Comparison of ENCODE assay signal across 9 cellular contexts in genomic region chr9:112844771-112845542, GRCh38. TPM values are rescaled to one million over a fixed set of nuclear protein-coding genes. Genes with fewer than 3 reads are reported as not detected.
A peak's percentile ranks its signal among the peaks of the same experiment; 100 is the strongest.
DNase-seq lines count a peak whose midpoint lies in the region; ATAC-seq, FAIRE-seq and TF ChIP-seq lines count a peak whose summit lies in the region.
"Had no signal": no experiment of that assay in that cellular context is flagged by ENCODE, and none has a peak within 500 bp of the region (broad histone marks: within the 10 kb centered on the region; RNA-seq: fewer than 3 reads in every experiment).

No MANE protein-coding gene starts in this region.

- ATAC-seq in activated T-cell treated with anti-CD3 and anti-CD28 coated beads, Interleukin-2, amount 50 U/mL, for 72 hours (replicated peaks in 1 of 2) = peak; percentile 60 to 71
- ATAC-seq in omental fat pad (ENCODE audit: low FRiP score) (peak; percentile 56), thoracic aorta (ENCODE audit: insufficient number of reproducible peaks, low FRiP score, low read depth) (no peak)

- peak; percentile 44 to 75 (median 62) for DNase-seq in CD8-positive, alpha-beta memory T cell
- DNase-seq in GM20000 (ENCODE audit: low spot score) = peak; percentile 81
- DNase-seq in HTR-8/SVneo (ENCODE audit: insufficient read length, low spot score) = peak; percentile 75
- peak; percentile 75 to 93 (median 82) for DNase-seq in Peyer's patch
- peak; percentile 75 to 86 for DNase-seq in activated T-cell treated with anti-CD3 and anti-CD28 coated beads, Interleukin-2, amount 50 U/mL, for 72 hours
- peak; percentile 75 for DNase-seq in fibroblast of the aortic adventitia (ENCODE audit: low read depth)
- peak; percentile 74 for DNase-seq in omental fat pad (ENCODE audit: low spot score)
- DNase-seq in thoracic aorta (ENCODE audit: low spot score) = no peak

- H3K9me3 ChIP-seq in CD8-positive, alpha-beta memory T cell (ENCODE audit: low read length) = no peaks in the 10 kb centered on the region
- H3K9me3 ChIP-seq in Peyer's patch (no peaks in the 10 kb centered on the region), thoracic aorta (no peaks in the 10 kb centered on the region)

- H3K27ac ChIP-seq in CD8-positive, alpha-beta memory T cell (ENCODE audit: low read depth, low read length) = no peak overlapping the region
- no peak overlapping the region for H3K27ac ChIP-seq in Peyer's patch
- H3K27ac ChIP-seq in thoracic aorta = no peak overlapping the region

- no peaks in the 10 kb centered on the region for H3K4me1 ChIP-seq in CD8-positive, alpha-beta memory T cell (ENCODE audit: insufficient read depth, low read length)
- H3K4me1 ChIP-seq in Peyer's patch = peaks cover 0 to 9% (median 0%) of the 10 kb centered on the region in 4 donors
- peaks cover 0 to 3% of the 10 kb centered on the region in 2 donors for H3K4me1 ChIP-seq in thoracic aorta (ENCODE audit: control insufficient read depth in 1 of 2, low read depth in 2 of 2)

- no peak for TF ChIP-seq POLR2A in Peyer's patch (IDR thresholded peaks at IDR 0.05)

- H3K4me3 Mint-ChIP-seq in CD8-positive, alpha-beta memory T cell = peak overlapping the region in 1 of 7 donors; percentile 30
- peak overlapping the region in 1 of 2 donors; percentile 25 for H3K4me3 Mint-ChIP-seq in activated T-cell treated with anti-CD3 and anti-CD28 coated beads, Interleukin-2, amount 50 U/mL, for 72 hours
- H3K4me3 Mint-ChIP-seq: activated naive CD4-positive, alpha-beta T cell treated with anti-CD3 and anti-CD28 coated beads, Interleukin-2, amount 50 U/mL, for 24 hours had no signal

- H3K36me3 Mint-ChIP-seq in CD8-positive, alpha-beta memory T cell = peaks cover 0 to 31% (median 8%) of the 10 kb centered on the region in 3 donors
- no peaks in the 10 kb centered on the region for H3K36me3 Mint-ChIP-seq in activated T-cell treated with anti-CD3 and anti-CD28 coated beads, Interleukin-2, amount 50 U/mL, for 72 hours (ENCODE audit: insufficient read depth in 2 of 2)
- H3K36me3 Mint-ChIP-seq: activated naive CD4-positive, alpha-beta T cell treated with anti-CD3 and anti-CD28 coated beads, Interleukin-2, amount 50 U/mL, for 24 hours had no signal

- no peaks in the 10 kb centered on the region for H3K27me3 ChIP-seq in CD8-positive, alpha-beta memory T cell (ENCODE audit: insufficient read depth, low read length, poor library complexity, severe bottlenecking)
- H3K27me3 ChIP-seq in Peyer's patch (no peaks in the 10 kb centered on the region), thoracic aorta (replicated peaks; ENCODE audit: insufficient read depth) (no peaks in the 10 kb centered on the region)

- no peak for FAIRE-seq in HTR-8/SVneo (lab: Jason Lieb, UNC)

- H3K4me1 Mint-ChIP-seq in CD8-positive, alpha-beta memory T cell = peaks cover 19 to 27% (median 19%) of the 10 kb centered on the region in 3 donors
- H3K4me1 Mint-ChIP-seq in activated T-cell treated with anti-CD3 and anti-CD28 coated beads, Interleukin-2, amount 50 U/mL, for 72 hours (ENCODE audit: low read depth) = peaks cover 14% of the 10 kb centered on the region

- H3K36me3 ChIP-seq in CD8-positive, alpha-beta memory T cell (ENCODE audit: insufficient read depth, low read length) = no peaks in the 10 kb centered on the region
- H3K36me3 ChIP-seq in Peyer's patch = peaks cover 0 to 4% (median 0%) of the 10 kb centered on the region in 3 donors
- no peaks in the 10 kb centered on the region for H3K36me3 ChIP-seq in thoracic aorta

- POLR2A ChIA-PET in CD8-positive, alpha-beta memory T cell (lab: Charles Lee) = no interaction called here

- H3K4me3 ChIP-seq in CD8-positive, alpha-beta memory T cell (ENCODE audit: low read length) = no peak overlapping the region
- H3K4me3 ChIP-seq in Peyer's patch = no peak overlapping the region
- no peak overlapping the region for H3K4me3 ChIP-seq in fibroblast of the aortic adventitia (ENCODE audit: low read depth, low read length)
- peak overlapping the region; percentile 30 for H3K4me3 ChIP-seq in thoracic aorta

- H3K27ac Mint-ChIP-seq in CD8-positive, alpha-beta memory T cell = peak overlapping the region in 1 of 8 donors; percentile 61
- H3K27ac Mint-ChIP-seq in activated T-cell treated with anti-CD3 and anti-CD28 coated beads, Interleukin-2, amount 50 U/mL, for 72 hours = peak overlapping the region; percentile 70
- H3K27ac Mint-ChIP-seq: activated naive CD4-positive, alpha-beta T cell treated with anti-CD3 and anti-CD28 coated beads, Interleukin-2, amount 50 U/mL, for 24 hours had no signal

- H3K27me3 Mint-ChIP-seq in CD8-positive, alpha-beta memory T cell = no peaks in the 10 kb centered on the region
- H3K27me3 Mint-ChIP-seq in activated T-cell treated with anti-CD3 and anti-CD28 coated beads, Interleukin-2, amount 50 U/mL, for 72 hours (ENCODE audit: low read depth) = no peaks in the 10 kb centered on the region
- H3K27me3 Mint-ChIP-seq: activated naive CD4-positive, alpha-beta T cell treated with anti-CD3 and anti-CD28 coated beads, Interleukin-2, amount 50 U/mL, for 24 hours had no signal

- no peaks in the 10 kb centered on the region for H3K9me3 Mint-ChIP-seq in CD8-positive, alpha-beta memory T cell
- H3K9me3 Mint-ChIP-seq in activated T-cell treated with anti-CD3 and anti-CD28 coated beads, Interleukin-2, amount 50 U/mL, for 72 hours = no peaks in the 10 kb centered on the region
- H3K9me3 Mint-ChIP-seq: activated naive CD4-positive, alpha-beta T cell treated with anti-CD3 and anti-CD28 coated beads, Interleukin-2, amount 50 U/mL, for 24 hours had no signal

- CTCF ChIA-PET in CD8-positive, alpha-beta memory T cell (lab: Charles Lee) = interaction anchor here (0.9 to 1.6 kb wide), 5 partner anchors 8 to 163 kb away, joined by 3 to 4 read pairs (median 3); no protein-coding TSS in a partner anchor

- TF ChIP-seq CTCF in GM20000 (IDR thresholded peaks at IDR 0.05; ENCODE audit: extremely low read depth, missing control alignments) = peak; percentile 94
- TF ChIP-seq CTCF in Peyer's patch (IDR thresholded peaks at IDR 0.05) = peak; percentile 89 to 99 (median 94)
- peak; percentile 99 for TF ChIP-seq CTCF in fibroblast of the aortic adventitia (IDR thresholded peaks at IDR 0.05; ENCODE audit: insufficient read depth, low read length)
- peak in 2 of 3 donors; percentile 32 to 40 for TF ChIP-seq CTCF in omental fat pad (IDR thresholded peaks at IDR 0.05)
- peak; percentile 93 for TF ChIP-seq CTCF in thoracic aorta (IDR thresholded peaks at IDR 0.05)

RNA-seq across cellular contexts. Expression of gene SLC46A2, which starts 45.7 kb away (rescaled TPM):
- not detected for total RNA-seq in CD8-positive, alpha-beta memory T cell
- polyA plus RNA-seq in CD8-positive, alpha-beta memory T cell = not detected
- total RNA-seq in Peyer's patch (not detected), fibroblast of the aortic adventitia (ENCODE audit: low replicate concordance) (not detected in 2 replicates), omental fat pad (1 to 10 TPM in 1 of 4 donors, under 1 TPM in 1, not detected in 2; 0.36 to 1.3 TPM), thoracic aorta (1 to 10 TPM; 2.0 to 2.7 TPM)
- total RNA-seq in activated T-cell treated with anti-CD3 and anti-CD28 coated beads, Interleukin-2, amount 50 U/mL, for 72 hours = not detected

Comparison
In these comparisons a context has a peak if more than half of its experiments do, and no peak if none do; other contexts are left out.
1. CTCF ChIP-seq: peak in every context shown above with its lines; median percentile 99 in fibroblast of the aortic adventitia; 94 in GM20000; 94 in Peyer's patch; 93 in thoracic aorta; 36 in omental fat pad.